Comparison of ENCODE assay signal across 13 cellular contexts in the genomic region with DNA sequence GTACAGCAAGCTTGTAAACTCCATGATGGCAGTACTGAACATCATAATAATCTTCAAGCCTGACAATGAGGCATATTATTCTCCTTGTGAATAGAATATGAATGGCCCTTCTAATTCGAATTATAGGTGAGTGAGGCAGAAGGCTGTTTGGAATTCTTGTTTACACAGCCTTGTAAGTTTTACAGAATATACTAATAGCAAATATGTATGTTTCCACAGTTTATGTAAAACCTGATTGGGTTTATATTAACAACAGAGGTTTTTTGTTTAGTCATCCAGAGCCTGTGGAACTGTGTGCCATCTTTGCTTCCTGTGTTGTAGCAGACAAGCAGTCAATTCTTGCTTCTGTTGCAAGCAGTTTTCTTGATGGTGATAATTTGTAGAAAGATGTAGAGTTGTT. TPM values are rescaled to one million over a fixed set of nuclear protein-coding genes. Genes with fewer than 3 reads are reported as not detected.
A peak's percentile ranks its signal among the peaks of the same experiment; 100 is the strongest.
DNase-seq lines count a peak whose midpoint lies in the region; ATAC-seq lines count a peak whose summit lies in the region.
"Had no signal": no experiment of that assay in that cellular context is flagged by ENCODE, and none has a peak within 500 bp of the region (broad histone marks: within the 10 kb centered on the region; RNA-seq: fewer than 3 reads in every experiment).

No MANE protein-coding gene starts in this region.

- peak overlapping the region; percentile 25 for H3K27ac ChIP-seq in epithelial cell of prostate
- peak overlapping the region; percentile 26 for H3K27ac ChIP-seq in skeletal muscle tissue (ENCODE audit: low read depth, low read length)
- H3K27ac ChIP-seq: GM23248 had no signal

- DNase-seq in DMS53 treated with DMSO at 0.1 percent for 48 hours (lab: John Stamatoyannopoulos, UW; ENCODE audit: unreplicated experiment) = peak; percentile 50
- peak; percentile 51 for DNase-seq in OCI-M1 (lab: John Stamatoyannopoulos, UW)
- DNase-seq in epithelial cell of prostate (ENCODE audit: low read depth, low spot score) = no peak
- no peak for DNase-seq in KG1 (lab: John Stamatoyannopoulos, UW)
- DNase-seq: activated gamma-delta T cell treated with Interleukin-2 at 50 U/mL for 16 hours, GDM1, glutamatergic neuron, GM23248, kidney glomerular epithelial cell, NCI-H446 had no signal

- H3K36me3 ChIP-seq in skeletal muscle tissue (ENCODE audit: control insufficient read depth in 3 of 3, insufficient read depth in 3 of 3, low read length in 3 of 3) = no peaks in the 10 kb centered on the region

- no peak for ATAC-seq in GM21526 (IDR thresholded peaks at IDR 0.05; ENCODE audit: low FRiP score, unreplicated experiment)
- no peak for ATAC-seq in HG03342 (IDR thresholded peaks at IDR 0.05; ENCODE audit: unreplicated experiment)

- peaks cover 27 to 37% (median 27%) of the 10 kb centered on the region in 3 donors for H3K4me1 ChIP-seq in skeletal muscle tissue (ENCODE audit: control insufficient read depth in 3 of 3, insufficient read depth in 3 of 3, low read length in 3 of 3)

- no peak overlapping the region for H3K4me3 ChIP-seq in skeletal muscle tissue (ENCODE audit: low read length in 3 of 3)
- H3K4me3 ChIP-seq: GM23248 had no signal

- no peaks in the 10 kb centered on the region for H3K27me3 ChIP-seq in skeletal muscle tissue (ENCODE audit: control insufficient read depth in 3 of 3, insufficient read depth in 3 of 3, low read length in 3 of 3)

- H3K9ac ChIP-seq in skeletal muscle tissue (ENCODE audit: low read depth in 1 of 3, low read length in 3 of 3) = no peak overlapping the region
- H3K9ac ChIP-seq: GM23248 had no signal

- H3K9me3 ChIP-seq in skeletal muscle tissue (ENCODE audit: control insufficient read depth in 3 of 3, low read length in 3 of 3) = no peaks in the 10 kb centered on the region

RNA-seq across cellular contexts. Expression of gene OSBPL9, which starts 8.0 kb away (rescaled TPM):
- 80.9 TPM for total RNA-seq in skeletal muscle tissue

Comparison
In these comparisons a context has a peak if more than half of its experiments do, and no peak if none do; other contexts are left out.
1. DNase-seq: peak in DMS53 treated with DMSO at 0.1 percent for 48 hours (single experiment) and OCI-M1 (single experiment); none in epithelial cell of prostate (single experiment) and KG1 (single experiment).